Comparison of ENCODE assay signal across 13 cellular contexts in the genomic region with DNA sequence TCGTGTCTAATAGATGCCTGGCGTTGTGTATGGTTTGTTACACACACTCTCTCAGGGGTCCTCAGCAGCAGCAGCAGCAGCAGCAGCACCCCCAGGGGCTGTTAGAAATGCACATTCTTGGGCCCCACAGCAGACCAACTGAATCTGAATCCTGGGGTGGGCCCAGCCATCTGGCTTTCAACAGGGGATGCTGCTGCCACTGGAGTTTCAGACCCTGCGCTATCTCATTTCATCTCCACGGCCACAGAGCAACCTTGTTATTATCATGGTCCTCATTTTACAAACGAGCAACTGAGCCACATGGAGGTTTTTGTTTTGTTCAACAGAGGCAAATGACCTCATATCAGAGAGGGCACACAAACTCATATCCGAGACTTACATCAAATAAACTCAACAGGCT. TPM values are rescaled to one million over a fixed set of nuclear protein-coding genes. Genes with fewer than 3 reads are reported as not detected.
DNase-seq lines count a peak whose midpoint lies in the region; ATAC-seq and TF ChIP-seq lines count a peak whose summit lies in the region.
"Had no signal": no experiment of that assay in that cellular context is flagged by ENCODE, and none has a peak within 500 bp of the region (broad histone marks: within the 10 kb centered on the region; RNA-seq: fewer than 3 reads in every experiment).

No MANE protein-coding gene starts in this region.

- WGBS in esophagus muscularis mucosa, result 77% methylated on average over 6 of the region's 6 CpGs

- no peaks in the 10 kb centered on the region for H3K27me3 Mint-ChIP-seq in Caco-2 (ENCODE audit: insufficient read depth, unreplicated experiment)

- no peak overlapping the region for H3K9ac ChIP-seq in BLaER1 treated with 17β-estradiol and CSF1 and Interleukin-3, amounts not matched to agents 10 nM and 100 nM
- peak overlapping the region; percentile 75 for H3K9ac ChIP-seq in Loucy (ENCODE audit: low read depth, low read length, poor library complexity, severe bottlenecking)
- H3K9ac ChIP-seq in skeletal muscle satellite cell (ENCODE audit: low read depth, low read length), result peak overlapping the region; percentile 82

- no peak for TF ChIP-seq EP300 in esophagus muscularis mucosa (IDR thresholded peaks at IDR 0.05)

- no peaks in the 10 kb centered on the region for H3K4me1 Mint-ChIP-seq in Caco-2 (ENCODE audit: low read depth, unreplicated experiment)
- H3K4me1 Mint-ChIP-seq: activated naive CD4-positive, alpha-beta T cell treated with anti-CD3 and anti-CD28 coated beads, Interleukin-2, amount 10 ng/mL, durations not matched to agents 7 days and 5 days had no signal

- CTCF ChIA-PET in Caco-2 (lab: Charles Lee), result no interaction called here

- H3K9me3 Mint-ChIP-seq in Caco-2 (ENCODE audit: unreplicated experiment), result no peaks in the 10 kb centered on the region

- H3K4me1 ChIP-seq in BLaER1 treated with 17β-estradiol and CSF1 and Interleukin-3, amounts not matched to agents 10 nM and 100 nM, result peaks cover 43 to 76% (median 58%) of the 10 kb centered on the region in 10 experiments
- H3K4me1 ChIP-seq in Loucy (ENCODE audit: insufficient read depth, low read length, poor library complexity, severe bottlenecking) (peaks cover 70% of the 10 kb centered on the region), esophagus muscularis mucosa (peaks cover 39 to 69% (median 57%) of the 10 kb centered on the region in 4 donors), skeletal muscle satellite cell (ENCODE audit: control insufficient read depth, insufficient read depth, low read length) (peaks cover 36% of the 10 kb centered on the region), Caco-2 (peaks cover 4% of the 10 kb centered on the region; the same call in 1 of the 2 replicates)

- H2AFZ ChIP-seq in Loucy (ENCODE audit: low read length), result no peak overlapping the region

- DNase-seq in esophagus muscularis mucosa (ENCODE audit: extremely low spot score) (no peak), amniotic stem cell (lab: John Stamatoyannopoulos, UW) (no peak), Caco-2 (no peak), GM03348 (ENCODE audit: low spot score) (no peak)
- DNase-seq: activated CD4-positive, alpha-beta T cell treated with anti-CD3 and anti-CD28 coated beads, Interleukin-2, amount 10 ng/mL, durations not matched to agents 7 days and 5 days; activated naive CD4-positive, alpha-beta T cell treated with anti-CD3 and anti-CD28 coated beads, Interleukin-2, amount 10 ng/mL, durations not matched to agents 7 days and 5 days; esophagus squamous epithelium; NCI-H2081 treated with DMSO at 0.1 percent for 48 hours had no signal

- BruUV-seq in Caco-2 (replicated peaks; lab: Mats Ljungman, UMichigan), result no TSS peak

- TF ChIP-seq CTCF in Loucy (conservative IDR thresholded peaks at IDR 0.05; ENCODE audit: low read length) (no peak), esophagus muscularis mucosa (IDR thresholded peaks at IDR 0.05) (no peak), Caco-2 (IDR thresholded peaks at IDR 0.05; ENCODE audit: insufficient read depth in 1 of 2, low read depth in 1 of 2, low read length in 1 of 2, severe bottlenecking in 1 of 2, unreplicated experiment in 1 of 2) (no peak)

- ATAC-seq in GM19351 (IDR thresholded peaks at IDR 0.05; ENCODE audit: unreplicated experiment), result no peak
- ATAC-seq: naive thymus-derived CD8-positive, alpha-beta T cell had no signal

- no peak overlapping the region for H3K4me3 ChIP-seq in BLaER1 treated with 17β-estradiol and CSF1 and Interleukin-3, amounts not matched to agents 10 nM and 100 nM
- H3K4me3 ChIP-seq in Loucy (ENCODE audit: low read length, poor library complexity, severe bottlenecking) (no peak overlapping the region), esophagus muscularis mucosa (no peak overlapping the region), skeletal muscle satellite cell (ENCODE audit: low read length) (no peak overlapping the region), Caco-2 (ENCODE audit: low read depth, low read length) (no peak overlapping the region)
- H3K4me3 ChIP-seq: esophagus squamous epithelium had no signal

- peaks cover 8 to 16% (median 13%) of the 10 kb centered on the region in 11 experiments; a peak in 21 of 22 replicates for H3K9me3 ChIP-seq in BLaER1 treated with 17β-estradiol and CSF1 and Interleukin-3, amounts not matched to agents 10 nM and 100 nM (replicated peaks in 1 of 11)
- peaks cover 9% of the 10 kb centered on the region; the same call in 1 of the 2 replicates for H3K9me3 ChIP-seq in Loucy (ENCODE audit: insufficient read depth, low read depth, low read length)
- peaks cover 0 to 4% (median 0%) of the 10 kb centered on the region in 4 donors for H3K9me3 ChIP-seq in esophagus muscularis mucosa
- H3K9me3 ChIP-seq in skeletal muscle satellite cell (replicated peaks; ENCODE audit: low read length), result no peaks in the 10 kb centered on the region
- H3K9me3 ChIP-seq in Caco-2, result no peaks in the 10 kb centered on the region

- no peaks in the 10 kb centered on the region for H3K36me3 Mint-ChIP-seq in Caco-2 (ENCODE audit: insufficient read depth, unreplicated experiment)
- H3K36me3 Mint-ChIP-seq: activated naive CD4-positive, alpha-beta T cell treated with anti-CD3 and anti-CD28 coated beads, Interleukin-2, amount 10 ng/mL, durations not matched to agents 7 days and 5 days had no signal

- intact Hi-C loops in esophagus muscularis mucosa (cut with DNase I), result no loop called here
- intact Hi-C loops in Caco-2 (cut with micrococcal nuclease; ENCODE audit: unreplicated experiment), result no loop called here

- no peaks in the 10 kb centered on the region for H3K36me3 ChIP-seq in BLaER1 treated with 17β-estradiol and CSF1 and Interleukin-3, amounts not matched to agents 10 nM and 100 nM
- H3K36me3 ChIP-seq in Loucy (ENCODE audit: insufficient read depth, low read length) (peaks cover 36% of the 10 kb centered on the region), esophagus muscularis mucosa (peaks cover 0 to 4% (median 0%) of the 10 kb centered on the region in 4 donors), skeletal muscle satellite cell (ENCODE audit: insufficient read depth, low read length) (peaks cover 7% of the 10 kb centered on the region), Caco-2 (ENCODE audit: control insufficient read depth, insufficient read depth, low read length) (no peaks in the 10 kb centered on the region)

- peak overlapping the region; percentile 77 to 95 (median 88) for H3K4me2 ChIP-seq in BLaER1 treated with 17β-estradiol and CSF1 and Interleukin-3, amounts not matched to agents 10 nM and 100 nM
- peak overlapping the region; percentile 53 for H3K4me2 ChIP-seq in Loucy (ENCODE audit: low read depth, low read length, poor library complexity, severe bottlenecking)
- peak overlapping the region; percentile 73 for H3K4me2 ChIP-seq in skeletal muscle satellite cell (ENCODE audit: low read length)

- H4K20me1 ChIP-seq in BLaER1 treated with 17β-estradiol and CSF1 and Interleukin-3, amounts not matched to agents 10 nM and 100 nM, result no peaks in the 10 kb centered on the region
- no peaks in the 10 kb centered on the region for H4K20me1 ChIP-seq in Loucy (ENCODE audit: insufficient read depth, low read length, poor library complexity, severe bottlenecking)

- no peaks in the 10 kb centered on the region for H3K9me2 ChIP-seq in Loucy (replicated peaks; ENCODE audit: low read depth, low read length)

- POLR2A ChIA-PET in Caco-2 (lab: Charles Lee), result no interaction called here

- no peak overlapping the region for H3K4me3 Mint-ChIP-seq in Caco-2 (ENCODE audit: unreplicated experiment)
- H3K4me3 Mint-ChIP-seq: activated CD4-positive, alpha-beta T cell treated with anti-CD3 and anti-CD28 coated beads, Interleukin-2, amount 10 ng/mL, durations not matched to agents 7 days and 5 days; activated naive CD4-positive, alpha-beta T cell treated with anti-CD3 and anti-CD28 coated beads, Interleukin-2, amount 10 ng/mL, durations not matched to agents 7 days and 5 days; naive thymus-derived CD8-positive, alpha-beta T cell had no signal

- peaks cover 95% of the 10 kb centered on the region for H3K79me2 ChIP-seq in Loucy (ENCODE audit: insufficient read depth, low read length)

- H3K27ac Mint-ChIP-seq in Caco-2 (ENCODE audit: unreplicated experiment), result no peak overlapping the region
- H3K27ac Mint-ChIP-seq: activated CD4-positive, alpha-beta T cell treated with anti-CD3 and anti-CD28 coated beads, Interleukin-2, amount 10 ng/mL, durations not matched to agents 7 days and 5 days; activated naive CD4-positive, alpha-beta T cell treated with anti-CD3 and anti-CD28 coated beads, Interleukin-2, amount 10 ng/mL, durations not matched to agents 7 days and 5 days; naive thymus-derived CD8-positive, alpha-beta T cell had no signal

- peak overlapping the region in 2 of 11 experiments; percentile 55; a peak in 2 of 22 replicates for H3K27ac ChIP-seq in BLaER1 treated with 17β-estradiol and CSF1 and Interleukin-3, amounts not matched to agents 10 nM and 100 nM
- peak overlapping the region; percentile 77 to 87 (median 82) for H3K27ac ChIP-seq in esophagus muscularis mucosa (replicated peaks in 1 of 4)

- no peak for TF ChIP-seq POLR2A in esophagus muscularis mucosa (IDR thresholded peaks at IDR 0.05; ENCODE audit: low read depth)

- no peaks in the 10 kb centered on the region for H3K27me3 ChIP-seq in BLaER1 treated with 17β-estradiol and CSF1 and Interleukin-3, amounts not matched to agents 10 nM and 100 nM
- no peaks in the 10 kb centered on the region for H3K27me3 ChIP-seq in Loucy (ENCODE audit: insufficient read depth, low read length, poor library complexity, severe bottlenecking)
- H3K27me3 ChIP-seq in esophagus muscularis mucosa, result no peaks in the 10 kb centered on the region
- H3K27me3 ChIP-seq in skeletal muscle satellite cell (ENCODE audit: control insufficient read depth, insufficient read depth, low read length), result no peaks in the 10 kb centered on the region
- no peaks in the 10 kb centered on the region for H3K27me3 ChIP-seq in Caco-2 (replicated peaks; ENCODE audit: control insufficient read depth, insufficient read depth, low read length)
- H3K27me3 ChIP-seq: esophagus squamous epithelium had no signal

- no peaks in the 10 kb centered on the region for H3F3A ChIP-seq in Loucy (ENCODE audit: low read depth)

RNA-seq across cellular contexts. Expression of gene MGLL, which starts 47.7 kb away (rescaled TPM):
- total RNA-seq in esophagus muscularis mucosa (100 to 1,000 TPM in 1 of 4 donors, 10 to 100 TPM in 3; 56.5 to 155 (median 80.7) TPM), Caco-2 (2022) (7.8 and 8.4 TPM in 2 replicates)
- total RNA-seq in skeletal muscle satellite cell (2012; rRNA removed), result 34.0 and 68.8 TPM in 2 replicates

Comparison
In these comparisons a context has a peak if more than half of its experiments do, and no peak if none do; other contexts are left out.
1. H3K9ac ChIP-seq: peak in Loucy (single experiment) and skeletal muscle satellite cell (single experiment); none in BLaER1 treated with 17β-estradiol and CSF1 and Interleukin-3, amounts not matched to agents 10 nM and 100 nM (0 of 11).
2. Peak in every context shown above with its lines, with median percentiles within 50 percentile points of each other: H3K4me2 ChIP-seq.